In the genomic region with DNA sequence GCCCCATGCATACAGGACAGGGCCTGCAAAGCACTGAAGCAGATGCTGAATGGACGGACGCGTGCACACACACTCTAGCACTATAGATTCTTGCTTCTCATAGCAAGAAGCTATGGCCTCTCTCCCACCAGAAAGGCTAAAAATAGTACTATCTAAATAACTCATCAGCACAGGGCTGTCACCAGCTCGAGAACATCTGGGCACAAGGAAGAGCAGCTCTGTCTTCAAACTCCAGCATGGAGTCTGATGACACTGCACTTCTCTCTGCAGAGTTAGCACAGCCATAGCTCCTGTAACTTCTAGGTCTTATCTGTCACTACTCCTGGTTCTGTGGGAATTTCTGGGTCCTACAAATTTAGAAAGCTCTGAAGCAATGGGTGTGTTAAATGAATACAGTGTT, we compare ENCODE assay signal across 32 cellular contexts.
"Had no signal": no experiment of that assay in that cellular context is flagged by ENCODE, and none has a peak within 500 bp of the region (broad histone marks: within the 10 kb centered on the region; RNA-seq: fewer than 3 reads in every experiment).

No MANE protein-coding gene starts in this region.

- H3K4me3 ChIP-seq: ascending aorta, breast epithelium, cardiac muscle cell, colonic mucosa, esophagus squamous epithelium, gastroesophageal sphincter had no signal

- H3K9me3 Mint-ChIP-seq: activated B cell treated with CpG ODN at 0.5 μM for 24 hours; activated CD4-positive, alpha-beta memory T cell treated with anti-CD3 and anti-CD28 coated beads for 36 hours; activated CD4-positive, alpha-beta T cell treated with anti-CD3 and anti-CD28 coated beads, Interleukin-2, amount 10 ng/mL, durations not matched to agents 24 days and 14 days; activated naive CD4-positive, alpha-beta T cell treated with anti-CD3 and anti-CD28 coated beads, Interleukin-2, amount 10 ng/mL, durations not matched to agents 7 days and 5 days; activated naive CD4-positive, alpha-beta T cell treated with anti-CD3 and anti-CD28 coated beads, Interleukin-2, amount 50 U/mL, for 72 hours; activated naive CD8-positive, alpha-beta T cell treated with anti-CD3 and anti-CD28 coated beads, Interleukin-2, amount 10 ng/mL, durations not matched to agents 7 days and 5 days; activated T-cell treated with anti-CD3 and anti-CD28 coated beads, Interleukin-2, amount 50 U/mL, for 24 hours; activated T-cell treated with anti-CD3 and anti-CD28 coated beads, Interleukin-2, amount 50 U/mL, for 72 hours; T-helper 2 cell treated with Interferon-gamma antibody and Interleukin-4, amounts not matched to agents 5 μg/mL and 100 μg/mL, for 36 hours had no signal

- DNase-seq: activated B cell treated with CpG ODN at 0.5 μM for 24 hours; activated CD4-positive, alpha-beta memory T cell treated with anti-CD3 and anti-CD28 coated beads for 36 hours; activated CD4-positive, alpha-beta T cell treated with anti-CD3 and anti-CD28 coated beads, Interleukin-2, amount 10 ng/mL, durations not matched to agents 24 days and 14 days; activated CD8-positive, alpha-beta memory T cell treated with anti-CD3 and anti-CD28 coated beads, Interleukin-2, amount 50 U/mL, for 48 hours; activated CD8-positive, alpha-beta T cell treated with anti-CD3 and anti-CD28 coated beads, Interleukin-2, amount 10 ng/mL, durations not matched to agents 7 days and 5 days; activated gamma-delta T cell; activated naive CD4-positive, alpha-beta T cell; activated naive CD4-positive, alpha-beta T cell treated with anti-CD3 and anti-CD28 coated beads, Interleukin-2, amount 10 ng/mL, durations not matched to agents 7 days and 5 days; activated naive CD8-positive, alpha-beta T cell treated with anti-CD3 and anti-CD28 coated beads, Interleukin-2, amount 10 ng/mL, durations not matched to agents 7 days and 5 days; activated T-cell treated with anti-CD3 and anti-CD28 coated beads for 4 hours; activated T-cell treated with anti-CD3 and anti-CD28 coated beads, Interleukin-2, amount 50 U/mL, for 24 hours; activated T-cell treated with anti-CD3 and anti-CD28 coated beads, Interleukin-2, amount 50 U/mL, for 72 hours; central memory CD4-positive, alpha-beta T cell; cerebellar nuclear complex; colonic mucosa; effector CD8-positive, alpha-beta T cell; esophagus squamous epithelium; foreskin melanocyte; head of caudate nucleus; T-helper 1 cell; T-helper 17 cell; T1000; WERI-Rb-1 had no signal

- H3K27ac Mint-ChIP-seq: activated B cell treated with CpG ODN at 0.5 μM for 24 hours; activated CD4-positive, alpha-beta memory T cell treated with anti-CD3 and anti-CD28 coated beads for 36 hours; activated CD4-positive, alpha-beta T cell treated with anti-CD3 and anti-CD28 coated beads, Interleukin-2, amount 10 ng/mL, durations not matched to agents 24 days and 14 days; activated CD8-positive, alpha-beta T cell treated with anti-CD3 and anti-CD28 coated beads, Interleukin-2, amount 10 ng/mL, durations not matched to agents 7 days and 5 days; activated naive CD4-positive, alpha-beta T cell treated with anti-CD3 and anti-CD28 coated beads, Interleukin-2, amount 10 ng/mL, durations not matched to agents 7 days and 5 days; activated naive CD8-positive, alpha-beta T cell treated with anti-CD3 and anti-CD28 coated beads, Interleukin-2, amount 10 ng/mL, durations not matched to agents 7 days and 5 days; activated T-cell treated with anti-CD3 and anti-CD28 coated beads, Interleukin-2, amount 50 U/mL, for 24 hours; activated T-cell treated with anti-CD3 and anti-CD28 coated beads, Interleukin-2, amount 50 U/mL, for 72 hours; brain; T-helper 17 cell; T-helper 2 cell treated with Interferon-gamma antibody and Interleukin-4, amounts not matched to agents 5 μg/mL and 100 μg/mL, for 36 hours had no signal

- H3K9me3 ChIP-seq: ascending aorta, breast epithelium, colonic mucosa, esophagus squamous epithelium, gastroesophageal sphincter had no signal

- H3K27me3 ChIP-seq: ascending aorta, breast epithelium, cardiac muscle cell, colonic mucosa, gastroesophageal sphincter had no signal

- H3K36me3 Mint-ChIP-seq: activated CD4-positive, alpha-beta memory T cell treated with anti-CD3 and anti-CD28 coated beads for 36 hours; activated naive CD4-positive, alpha-beta T cell treated with anti-CD3 and anti-CD28 coated beads, Interleukin-2, amount 10 ng/mL, durations not matched to agents 7 days and 5 days; activated naive CD4-positive, alpha-beta T cell treated with anti-CD3 and anti-CD28 coated beads, Interleukin-2, amount 50 U/mL, for 72 hours; activated naive CD8-positive, alpha-beta T cell treated with anti-CD3 and anti-CD28 coated beads, Interleukin-2, amount 10 ng/mL, durations not matched to agents 7 days and 5 days; brain had no signal

- H3K27ac ChIP-seq: ascending aorta, breast epithelium, cardiac muscle cell, colonic mucosa, epithelial cell of prostate, esophagus squamous epithelium, gastroesophageal sphincter, WERI-Rb-1 had no signal

- H3K4me1 ChIP-seq: ascending aorta, breast epithelium, gastroesophageal sphincter had no signal

- H3K4me1 Mint-ChIP-seq: activated CD4-positive, alpha-beta T cell treated with anti-CD3 and anti-CD28 coated beads, Interleukin-2, amount 10 ng/mL, durations not matched to agents 24 days and 14 days had no signal

- H3K36me3 ChIP-seq: ascending aorta, breast epithelium, cardiac muscle cell, colonic mucosa, esophagus squamous epithelium, gastroesophageal sphincter, WERI-Rb-1 had no signal

- ATAC-seq: activated CD4-positive, CD25-positive, alpha-beta regulatory T cell treated with anti-CD3 and anti-CD28 coated beads, Interleukin-2, amount 50 U/mL, for 24 hours; activated CD8-positive, alpha-beta T cell treated with anti-CD3 and anti-CD28 coated beads, Interleukin-2, amount 10 ng/mL, durations not matched to agents 7 days and 5 days; activated naive CD4-positive, alpha-beta T cell treated with anti-CD3 and anti-CD28 coated beads, Interleukin-2, amount 50 U/mL, for 72 hours; activated T-cell treated with anti-CD3 and anti-CD28 coated beads, Interleukin-2, amount 50 U/mL, for 72 hours; gastroesophageal sphincter; T-helper 17 cell had no signal

- H3K4me3 Mint-ChIP-seq: activated B cell treated with CpG ODN at 0.5 μM for 24 hours; activated CD4-positive, alpha-beta memory T cell treated with anti-CD3 and anti-CD28 coated beads for 36 hours; activated CD4-positive, alpha-beta T cell treated with anti-CD3 and anti-CD28 coated beads, Interleukin-2, amount 10 ng/mL, durations not matched to agents 24 days and 14 days; activated CD8-positive, alpha-beta T cell treated with anti-CD3 and anti-CD28 coated beads, Interleukin-2, amount 10 ng/mL, durations not matched to agents 7 days and 5 days; activated naive CD4-positive, alpha-beta T cell treated with anti-CD3 and anti-CD28 coated beads, Interleukin-2, amount 10 ng/mL, durations not matched to agents 7 days and 5 days; activated naive CD8-positive, alpha-beta T cell treated with anti-CD3 and anti-CD28 coated beads, Interleukin-2, amount 10 ng/mL, durations not matched to agents 7 days and 5 days; activated T-cell treated with anti-CD3 and anti-CD28 coated beads, Interleukin-2, amount 50 U/mL, for 24 hours; activated T-cell treated with anti-CD3 and anti-CD28 coated beads, Interleukin-2, amount 50 U/mL, for 72 hours; brain; T-helper 17 cell; T-helper 2 cell treated with Interferon-gamma antibody and Interleukin-4, amounts not matched to agents 5 μg/mL and 100 μg/mL, for 36 hours had no signal
